Comparison of ENCODE assay signal across 25 cellular contexts in the genomic region with DNA sequence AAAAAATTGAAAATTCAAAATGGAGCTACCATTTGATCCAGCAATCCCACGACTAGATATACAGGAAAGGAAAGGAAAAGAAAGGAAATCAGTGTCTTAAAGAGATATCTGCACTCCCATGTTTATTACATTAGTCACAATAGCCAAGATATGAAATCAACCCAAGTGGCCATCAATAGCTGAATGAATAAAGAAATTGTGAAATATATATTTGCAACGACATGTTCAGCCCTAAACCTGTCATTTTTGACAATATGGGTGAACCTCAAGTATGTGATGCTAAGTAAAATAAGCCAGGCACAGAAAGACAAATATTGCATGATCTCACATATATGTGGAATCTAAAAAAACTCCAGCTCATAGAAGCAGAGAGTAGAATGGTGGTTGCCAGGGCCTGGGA.
DNase-seq lines count a peak whose midpoint lies in the region; ATAC-seq, FAIRE-seq and TF ChIP-seq lines count a peak whose summit lies in the region.
"Had no signal": no experiment of that assay in that cellular context is flagged by ENCODE, and none has a peak within 500 bp of the region (broad histone marks: within the 10 kb centered on the region; RNA-seq: fewer than 3 reads in every experiment).

No MANE protein-coding gene starts in this region.

- no peak overlapping the region for H3K27ac ChIP-seq in epithelial cell of prostate
- H3K27ac ChIP-seq: 22Rv1, A549, BLaER1 had no signal

- no peaks in the 10 kb centered on the region for H3K27me3 ChIP-seq in bronchial epithelial cell (ENCODE audit: control insufficient read depth, insufficient read depth, low read length)
- H3K27me3 ChIP-seq: BE2C, BLaER1 had no signal

- H3K27ac Mint-ChIP-seq in activated naive CD8-positive, alpha-beta T cell treated with anti-CD3 and anti-CD28 coated beads, Interleukin-2, amount 10 ng/mL, durations not matched to agents 7 days and 5 days = no peak overlapping the region
- no peak overlapping the region for H3K27ac Mint-ChIP-seq in activated naive CD8-positive, alpha-beta T cell treated with anti-CD3 and anti-CD28 coated beads, Interleukin-2, amount 50 U/mL, for 24 hours
- H3K27ac Mint-ChIP-seq: CD14-positive monocyte; CD4-positive, CD25-positive, alpha-beta regulatory T cell; CD8-positive, alpha-beta memory T cell had no signal

- H3K4me3 Mint-ChIP-seq in activated naive CD8-positive, alpha-beta T cell treated with anti-CD3 and anti-CD28 coated beads, Interleukin-2, amount 10 ng/mL, durations not matched to agents 7 days and 5 days = peak overlapping the region; percentile 4
- H3K4me3 Mint-ChIP-seq in activated naive CD8-positive, alpha-beta T cell treated with anti-CD3 and anti-CD28 coated beads, Interleukin-2, amount 50 U/mL, for 24 hours = no peak overlapping the region
- H3K4me3 Mint-ChIP-seq: CD14-positive monocyte; CD4-positive, CD25-positive, alpha-beta regulatory T cell had no signal

- no peak for FAIRE-seq in bronchial epithelial cell (lab: Jason Lieb, UNC)
- FAIRE-seq: A549, D721Med, G401.6, GM12891 had no signal

- H3K4me3 ChIP-seq in bronchial epithelial cell (ENCODE audit: low read depth, low read length) = no peak overlapping the region
- H3K4me3 ChIP-seq: A549, BLaER1 had no signal

- H3K9me3 Mint-ChIP-seq in activated naive CD8-positive, alpha-beta T cell treated with anti-CD3 and anti-CD28 coated beads, Interleukin-2, amount 10 ng/mL, durations not matched to agents 7 days and 5 days = peaks cover 4% of the 10 kb centered on the region
- H3K9me3 Mint-ChIP-seq in activated naive CD8-positive, alpha-beta T cell treated with anti-CD3 and anti-CD28 coated beads, Interleukin-2, amount 50 U/mL, for 24 hours = peaks cover 9% of the 10 kb centered on the region

- no peaks in the 10 kb centered on the region for H3K36me3 ChIP-seq in bronchial epithelial cell (ENCODE audit: control insufficient read depth, insufficient read depth, low read length)
- H3K36me3 ChIP-seq: BE2C, BLaER1 had no signal

- H3K27me3 Mint-ChIP-seq in activated naive CD8-positive, alpha-beta T cell treated with anti-CD3 and anti-CD28 coated beads, Interleukin-2, amount 10 ng/mL, durations not matched to agents 7 days and 5 days = peaks cover 9% of the 10 kb centered on the region
- H3K27me3 Mint-ChIP-seq in activated naive CD8-positive, alpha-beta T cell treated with anti-CD3 and anti-CD28 coated beads, Interleukin-2, amount 50 U/mL, for 24 hours = peaks cover 4% of the 10 kb centered on the region
- H3K27me3 Mint-ChIP-seq: CD4-positive, CD25-positive, alpha-beta regulatory T cell had no signal

- H3K4me1 Mint-ChIP-seq in activated naive CD8-positive, alpha-beta T cell treated with anti-CD3 and anti-CD28 coated beads, Interleukin-2, amount 10 ng/mL, durations not matched to agents 7 days and 5 days = peaks cover 2% of the 10 kb centered on the region
- no peaks in the 10 kb centered on the region for H3K4me1 Mint-ChIP-seq in activated naive CD8-positive, alpha-beta T cell treated with anti-CD3 and anti-CD28 coated beads, Interleukin-2, amount 50 U/mL, for 24 hours
- H3K4me1 Mint-ChIP-seq: CD14-positive monocyte; CD4-positive, CD25-positive, alpha-beta regulatory T cell had no signal

- TF ChIP-seq CTCF in bronchial epithelial cell (IDR thresholded peaks at IDR 0.05; ENCODE audit: insufficient read depth, low read length, severe bottlenecking) = no peak

- ATAC-seq in activated naive CD8-positive, alpha-beta T cell treated with anti-CD3 and anti-CD28 coated beads, Interleukin-2, amount 10 ng/mL, durations not matched to agents 7 days and 5 days (ENCODE audit: low read depth) = no peak
- no peak for ATAC-seq in activated naive CD8-positive, alpha-beta T cell treated with anti-CD3 and anti-CD28 coated beads, Interleukin-2, amount 50 U/mL, for 24 hours
- no peak for ATAC-seq in HG03520 (IDR thresholded peaks at IDR 0.05; ENCODE audit: unreplicated experiment)
- no peak for ATAC-seq in GM18858 (IDR thresholded peaks at IDR 0.05; ENCODE audit: unreplicated experiment)
- ATAC-seq: A549 had no signal

- DNase-seq in activated naive CD8-positive, alpha-beta T cell treated with anti-CD3 and anti-CD28 coated beads, Interleukin-2, amount 10 ng/mL, durations not matched to agents 7 days and 5 days = no peak
- DNase-seq in activated naive CD8-positive, alpha-beta T cell treated with anti-CD3 and anti-CD28 coated beads, Interleukin-2, amount 50 U/mL, for 24 hours = no peak
- peak; percentile 15 for DNase-seq in NCI-H226
- peak; percentile 53 for DNase-seq in bronchial epithelial cell (ENCODE audit: low read depth)
- peak; percentile 41 for DNase-seq in epithelial cell of prostate (ENCODE audit: low read depth, low spot score)
- DNase-seq in Ammon's horn (ENCODE audit: low spot score) = no peak
- DNase-seq: AML-193; BE2C; C1 segment of cervical spinal cord; Caco-2; Calu3; CD4-positive, alpha-beta memory T cell; CD4-positive, CD25-positive, alpha-beta regulatory T cell; CD8-positive, alpha-beta memory T cell; DMS79 treated with DMSO at 0.1 percent for 48 hours; GF-D8 had no signal

- H3K36me3 Mint-ChIP-seq in activated naive CD8-positive, alpha-beta T cell treated with anti-CD3 and anti-CD28 coated beads, Interleukin-2, amount 10 ng/mL, durations not matched to agents 7 days and 5 days = no peaks in the 10 kb centered on the region
- no peaks in the 10 kb centered on the region for H3K36me3 Mint-ChIP-seq in activated naive CD8-positive, alpha-beta T cell treated with anti-CD3 and anti-CD28 coated beads, Interleukin-2, amount 50 U/mL, for 24 hours (ENCODE audit: low read depth)
- H3K36me3 Mint-ChIP-seq: CD14-positive monocyte; CD4-positive, alpha-beta memory T cell; CD4-positive, CD25-positive, alpha-beta regulatory T cell; CD8-positive, alpha-beta memory T cell had no signal

- POLR2A ChIA-PET in activated naive CD8-positive, alpha-beta T cell treated with anti-CD3 and anti-CD28 coated beads, Interleukin-2, amount 10 ng/mL, durations not matched to agents 7 days and 5 days (lab: Charles Lee) = no interaction called here

Comparison
In these comparisons a context has a peak if more than half of its experiments do, and no peak if none do; other contexts are left out.
1. DNase-seq: peak in NCI-H226 (single experiment), bronchial epithelial cell (single experiment) and epithelial cell of prostate (single experiment); none in activated naive CD8-positive, alpha-beta T cell treated with anti-CD3 and anti-CD28 coated beads, Interleukin-2, amount 10 ng/mL, durations not matched to agents 7 days and 5 days (single experiment), activated naive CD8-positive, alpha-beta T cell treated with anti-CD3 and anti-CD28 coated beads, Interleukin-2, amount 50 U/mL, for 24 hours (single experiment) and Ammon's horn (single experiment).